24 cellular contexts compared by ENCODE assay signal in the genomic region with DNA sequence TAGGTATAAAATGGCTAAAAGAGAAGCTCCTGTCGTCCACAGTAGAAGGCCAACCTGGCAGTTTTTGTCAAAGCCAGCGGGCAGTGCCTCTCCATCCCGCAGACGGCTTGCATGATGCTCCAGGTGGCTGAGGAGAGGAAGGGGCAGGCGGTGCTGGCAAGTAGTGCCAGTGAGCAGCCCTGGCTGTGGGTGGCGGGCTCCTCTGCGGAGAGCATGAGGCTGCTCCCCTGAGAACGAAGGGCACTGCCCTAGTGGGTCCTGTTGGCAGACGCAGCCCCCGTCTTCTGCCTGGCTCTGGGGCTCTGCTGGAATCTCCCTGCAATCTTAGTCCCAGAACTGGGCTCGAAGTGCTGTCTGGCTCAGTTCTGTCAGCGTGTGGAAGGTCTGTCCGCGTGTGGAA. TPM values are rescaled to one million over a fixed set of nuclear protein-coding genes. Genes with fewer than 3 reads are reported as not detected.
"Had no signal": no experiment of that assay in that cellular context is flagged by ENCODE, and none has a peak within 500 bp of the region (broad histone marks: within the 10 kb centered on the region; RNA-seq: fewer than 3 reads in every experiment).

No MANE protein-coding gene starts in this region.

- H3K9me3 ChIP-seq: lower lobe of right lung, neutrophil, sigmoid colon, suprapubic skin, transverse colon, upper lobe of right lung, uterus had no signal

- H3K9me3 Mint-ChIP-seq: effector memory CD8-positive, alpha-beta T cell; natural killer cell; stimulated activated naive CD8-positive, alpha-beta T cell treated with anti-CD3 and anti-CD28 coated beads, Interleukin-15, amount 100 ng/mL, for 72 hours had no signal

- H3K27me3 ChIP-seq: hepatocyte, neutrophil, sigmoid colon, suprapubic skin, transverse colon, upper lobe of right lung, uterus had no signal

- H3K79me2 ChIP-seq: parathyroid adenoma had no signal

- ATAC-seq: effector memory CD8-positive, alpha-beta T cell; left colon; left ventricle myocardium superior; lower lobe of right lung; natural killer cell; stimulated activated naive CD8-positive, alpha-beta T cell treated with anti-CD3 and anti-CD28 coated beads, Interleukin-15, amount 100 ng/mL, for 72 hours had no signal

- H3K4me1 Mint-ChIP-seq: stimulated activated naive CD8-positive, alpha-beta T cell treated with anti-CD3 and anti-CD28 coated beads, Interleukin-15, amount 100 ng/mL, for 72 hours had no signal

- H3K4me2 ChIP-seq: hepatocyte had no signal

- H3K27ac Mint-ChIP-seq: progenitor cell of endocrine pancreas; stimulated activated naive CD8-positive, alpha-beta T cell treated with anti-CD3 and anti-CD28 coated beads, Interleukin-15, amount 100 ng/mL, for 72 hours had no signal

- H3K4me3 ChIP-seq: hepatocyte, lower lobe of right lung, sigmoid colon, suprapubic skin, transverse colon, upper lobe of right lung, uterus had no signal

- DNase-seq: cerebellar nuclear complex; cortex of kidney; effector memory CD8-positive, alpha-beta T cell; erythroblast; head of caudate nucleus; kidney glomerular epithelial cell; left colon; left ventricle myocardium superior; lower lobe of right lung; natural killer cell; sigmoid colon; stimulated activated CD4-positive, alpha-beta T cell treated with anti-CD3 and anti-CD28 coated beads, Interleukin-2, amount 100 ng/mL, for 48 hours; stimulated activated naive CD4-positive, alpha-beta T cell; stimulated activated naive CD8-positive, alpha-beta T cell treated with anti-CD3 and anti-CD28 coated beads, Interleukin-15, amount 100 ng/mL, for 72 hours; transverse colon; upper lobe of right lung; uterus had no signal

- H3K36me3 ChIP-seq: uterus had no signal

- H3K4me1 ChIP-seq: lower lobe of right lung, parathyroid adenoma, sigmoid colon, suprapubic skin, transverse colon, upper lobe of right lung, uterus had no signal

- H3K27me3 Mint-ChIP-seq: effector memory CD8-positive, alpha-beta T cell; progenitor cell of endocrine pancreas; stimulated activated naive CD8-positive, alpha-beta T cell treated with anti-CD3 and anti-CD28 coated beads, Interleukin-15, amount 100 ng/mL, for 72 hours had no signal

- H2AFZ ChIP-seq: hepatocyte, parathyroid adenoma had no signal

- H3K4me3 Mint-ChIP-seq: effector memory CD8-positive, alpha-beta T cell; natural killer cell; stimulated activated naive CD8-positive, alpha-beta T cell treated with anti-CD3 and anti-CD28 coated beads, Interleukin-15, amount 100 ng/mL, for 72 hours had no signal

- H3K27ac ChIP-seq: hepatocyte, lower lobe of right lung, neutrophil, parathyroid adenoma, sigmoid colon, suprapubic skin, transverse colon, upper lobe of right lung, uterus had no signal

RNA-seq across cellular contexts. Expression of a gene that starts 57.4 kb away (rescaled TPM):
- total RNA-seq: frontal cortex, left ventricle myocardium superior, sigmoid colon had no signal
- polyA plus RNA-seq: neural cell had no signal
